ENCODE assay signal across 1 cellular context in the genomic region with DNA sequence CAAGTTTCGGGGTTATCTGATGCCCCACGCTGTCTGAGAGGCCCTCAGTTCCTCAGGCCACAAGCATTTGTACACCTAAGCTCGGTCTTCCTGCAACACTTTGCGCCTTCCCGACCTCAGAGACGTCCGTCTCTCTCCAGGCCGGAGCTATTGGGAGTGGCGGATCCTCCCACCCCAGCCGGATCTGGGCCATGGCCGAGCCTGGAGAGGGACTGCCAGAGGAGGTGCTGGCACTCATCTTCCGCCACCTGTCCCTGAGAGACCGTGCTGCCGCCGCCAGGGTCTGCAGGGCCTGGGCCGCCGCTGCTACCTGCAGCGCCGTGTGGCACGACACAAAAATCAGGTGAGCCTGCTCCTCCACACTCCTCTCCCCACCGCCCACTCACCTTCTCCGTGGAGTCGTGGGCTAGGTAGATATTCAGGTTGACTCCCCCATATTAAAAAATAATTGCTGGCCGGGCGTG.
TF ChIP-seq lines count a peak whose summit lies in the region.

No MANE protein-coding gene starts in this region.

TF ChIP-seq in IMR-90, 13 proteins besides CTCF, POLR2A, EP300 and RAD21:
- TF ChIP-seq, protein P1, sequence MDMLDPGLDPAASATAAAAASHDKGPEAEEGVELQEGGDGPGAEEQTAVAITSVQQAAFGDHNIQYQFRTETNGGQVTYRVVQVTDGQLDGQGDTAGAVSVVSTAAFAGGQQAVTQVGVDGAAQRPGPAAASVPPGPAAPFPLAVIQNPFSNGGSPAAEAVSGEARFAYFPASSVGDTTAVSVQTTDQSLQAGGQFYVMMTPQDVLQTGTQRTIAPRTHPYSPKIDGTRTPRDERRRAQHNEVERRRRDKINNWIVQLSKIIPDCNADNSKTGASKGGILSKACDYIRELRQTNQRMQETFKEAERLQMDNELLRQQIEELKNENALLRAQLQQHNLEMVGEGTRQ (IDR thresholded peaks at IDR 0.05; ENCODE audit: low read depth, low read length), result no peak
- TF ChIP-seq RCOR1 (IDR thresholded peaks at IDR 0.05; ENCODE audit: insufficient replicate concordance, low read length) (no peak), MXI1 (IDR thresholded peaks at IDR 0.05; ENCODE audit: borderline replicate concordance, low read depth, low read length) (no peak), NFE2L2 (IDR thresholded peaks at IDR 0.05; ENCODE audit: low read depth, low read length) (no peak), BHLHE40 (IDR thresholded peaks at IDR 0.05; ENCODE audit: low read depth, low read length) (no peak), MAZ (IDR thresholded peaks at IDR 0.05; ENCODE audit: borderline replicate concordance, low read depth, low read length) (no peak), MAFK (IDR thresholded peaks at IDR 0.05; ENCODE audit: low read depth, low read length) (no peak), CHD1 (IDR thresholded peaks at IDR 0.05; ENCODE audit: low read depth, low read length) (no peak), RFX5 (IDR thresholded peaks at IDR 0.05; ENCODE audit: low read depth, low read length) (no peak), CEBPB (IDR thresholded peaks at IDR 0.05; ENCODE audit: low read depth, low read length) (no peak), SMC3 (IDR thresholded peaks at IDR 0.05; ENCODE audit: low read depth, low read length) (no peak), FOS (IDR thresholded peaks at IDR 0.05; ENCODE audit: low read depth, low read length) (no peak)
- TF ChIP-seq, protein P2, sequence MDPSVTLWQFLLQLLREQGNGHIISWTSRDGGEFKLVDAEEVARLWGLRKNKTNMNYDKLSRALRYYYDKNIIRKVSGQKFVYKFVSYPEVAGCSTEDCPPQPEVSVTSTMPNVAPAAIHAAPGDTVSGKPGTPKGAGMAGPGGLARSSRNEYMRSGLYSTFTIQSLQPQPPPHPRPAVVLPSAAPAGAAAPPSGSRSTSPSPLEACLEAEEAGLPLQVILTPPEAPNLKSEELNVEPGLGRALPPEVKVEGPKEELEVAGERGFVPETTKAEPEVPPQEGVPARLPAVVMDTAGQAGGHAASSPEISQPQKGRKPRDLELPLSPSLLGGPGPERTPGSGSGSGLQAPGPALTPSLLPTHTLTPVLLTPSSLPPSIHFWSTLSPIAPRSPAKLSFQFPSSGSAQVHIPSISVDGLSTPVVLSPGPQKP (IDR thresholded peaks at IDR 0.05; ENCODE audit: borderline replicate concordance, low read depth, low read length), result no peak
